8 cellular contexts compared by ENCODE assay signal in the genomic region with DNA sequence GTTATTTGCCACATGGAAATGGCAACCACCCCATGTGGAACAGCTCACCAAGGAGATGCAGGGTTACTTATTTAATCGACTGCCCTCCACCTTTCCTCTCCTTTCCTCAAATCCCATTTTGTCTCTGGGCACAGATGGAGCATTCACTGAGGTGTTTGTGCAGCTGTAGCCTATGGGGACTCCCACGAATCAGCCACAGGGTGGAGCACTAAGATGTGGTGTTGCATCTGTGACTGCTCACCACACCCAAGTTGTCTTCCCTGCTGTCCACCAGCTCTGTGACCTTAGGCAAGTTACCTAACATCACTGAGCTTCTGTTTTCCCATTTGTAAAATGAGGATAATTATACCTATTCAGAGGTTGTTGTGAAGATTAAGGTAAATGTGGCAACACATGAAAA.
DNase-seq lines count a peak whose midpoint lies in the region; TF ChIP-seq lines count a peak whose summit lies in the region.

No MANE protein-coding gene starts in this region.

- H3K4me3 ChIP-seq in H7 (ENCODE audit: insufficient read depth, low read depth, low read length) (no peak overlapping the region), fibroblast of villous mesenchyme (ENCODE audit: low read depth, low read length) (no peak overlapping the region)

- H3K27me3 ChIP-seq in H7 (ENCODE audit: control insufficient read depth, insufficient read depth, low read length): no peaks in the 10 kb centered on the region

- peak; percentile 12 for DNase-seq in DMS53 treated with DMSO at 0.1 percent for 48 hours (lab: John Stamatoyannopoulos, UW; ENCODE audit: unreplicated experiment)
- peak; percentile 11 for DNase-seq in H7
- peak; percentile 61 for DNase-seq in RPMI7951 (ENCODE audit: low read depth)
- DNase-seq in fibroblast of villous mesenchyme (ENCODE audit: low read depth): peak; percentile 11
- DNase-seq in stimulated activated CD4-positive, alpha-beta T cell treated with anti-CD3 and anti-CD28 coated beads, Interleukin-2, amount 100 ng/mL, for 24 hours: peak; percentile 10 to 18
- no peak for DNase-seq in NCI-H1930 (lab: John Stamatoyannopoulos, UW)
- DNase-seq in activated gamma-delta T cell treated with Interleukin-2 at 50 U/mL for 16 hours: no peak
- no peak for DNase-seq in NCI-H510A (lab: John Stamatoyannopoulos, UW)

- TF ChIP-seq CTCF in fibroblast of villous mesenchyme (IDR thresholded peaks at IDR 0.05; ENCODE audit: insufficient read depth, low read depth, low read length): peak; percentile 8

- H3K36me3 ChIP-seq in H7 (replicated peaks; ENCODE audit: control insufficient read depth, insufficient read depth, low read length): no peaks in the 10 kb centered on the region

Comparison
In these comparisons a context has a peak if more than half of its experiments do, and no peak if none do; other contexts are left out.
1. DNase-seq: peak in DMS53 treated with DMSO at 0.1 percent for 48 hours (single experiment), H7 (single experiment), RPMI7951 (single experiment), fibroblast of villous mesenchyme (single experiment) and stimulated activated CD4-positive, alpha-beta T cell treated with anti-CD3 and anti-CD28 coated beads, Interleukin-2, amount 100 ng/mL, for 24 hours (2 of 2); none in NCI-H1930 (0 of 2), activated gamma-delta T cell treated with Interleukin-2 at 50 U/mL for 16 hours (single experiment) and NCI-H510A (single experiment).